In the genomic region with DNA sequence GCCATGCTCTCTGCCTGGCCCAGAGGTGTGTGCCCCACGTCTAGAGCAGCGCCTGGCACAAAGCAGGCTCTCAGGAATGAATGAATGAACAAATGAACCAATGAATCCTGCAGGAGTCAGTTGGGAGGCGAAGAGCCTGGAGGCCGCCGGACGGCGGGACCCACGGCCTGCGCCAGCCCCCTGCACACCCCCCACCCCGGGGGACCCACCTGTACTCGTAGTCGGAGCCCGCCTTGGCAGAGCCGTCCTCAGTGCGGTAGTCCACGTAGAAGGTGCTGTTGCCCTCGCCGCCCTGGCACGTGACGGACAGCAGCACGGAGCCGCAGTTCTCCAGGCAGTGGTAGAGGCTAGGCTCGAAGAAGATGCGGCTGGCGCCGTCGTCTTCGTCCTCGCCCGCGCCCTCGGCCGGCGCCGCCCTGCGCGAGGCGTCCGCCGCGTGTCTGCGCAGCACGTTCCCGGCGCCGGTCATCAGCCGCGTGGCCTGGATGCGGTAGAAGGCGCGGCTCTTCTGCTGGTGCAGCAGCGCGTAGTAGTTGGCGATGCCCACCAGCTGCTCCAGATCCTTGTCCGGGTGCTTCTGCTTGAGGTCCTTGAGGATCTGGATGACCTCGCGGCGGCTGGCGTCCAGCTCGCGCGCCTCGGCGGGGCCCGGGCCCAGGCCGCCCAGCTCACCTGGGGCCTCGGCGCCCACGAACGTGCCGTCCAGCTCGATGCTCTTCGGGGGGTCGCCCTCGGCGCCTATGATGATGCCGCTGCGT, we compare ENCODE assay signal across 1 cellular context.
TF ChIP-seq lines count a peak whose summit lies in the region.

No MANE protein-coding gene starts in this region.

TF ChIP-seq in WTC11, 78 proteins besides CTCF, POLR2A, EP300 and RAD21:
- TF ChIP-seq MLX (CRISPR knock-in tag; IDR thresholded peaks at IDR 0.05) (no peak), ELF4 (CRISPR knock-in tag; IDR thresholded peaks at IDR 0.05; ENCODE audit: low read depth) (no peak), ZNF423 (CRISPR knock-in tag; IDR thresholded peaks at IDR 0.05) (no peak), KAT7 (CRISPR knock-in tag; IDR thresholded peaks at IDR 0.05; ENCODE audit: borderline replicate concordance) (0 out of 2 replicates have a peak, but pooled peaks have one; percentile 17), IRF2 (CRISPR knock-in tag; IDR thresholded peaks at IDR 0.05; ENCODE audit: borderline replicate concordance, low read depth) (no peak), PRRX2 (CRISPR knock-in tag; IDR thresholded peaks at IDR 0.05) (no peak)
- TF ChIP-seq, protein P1, sequence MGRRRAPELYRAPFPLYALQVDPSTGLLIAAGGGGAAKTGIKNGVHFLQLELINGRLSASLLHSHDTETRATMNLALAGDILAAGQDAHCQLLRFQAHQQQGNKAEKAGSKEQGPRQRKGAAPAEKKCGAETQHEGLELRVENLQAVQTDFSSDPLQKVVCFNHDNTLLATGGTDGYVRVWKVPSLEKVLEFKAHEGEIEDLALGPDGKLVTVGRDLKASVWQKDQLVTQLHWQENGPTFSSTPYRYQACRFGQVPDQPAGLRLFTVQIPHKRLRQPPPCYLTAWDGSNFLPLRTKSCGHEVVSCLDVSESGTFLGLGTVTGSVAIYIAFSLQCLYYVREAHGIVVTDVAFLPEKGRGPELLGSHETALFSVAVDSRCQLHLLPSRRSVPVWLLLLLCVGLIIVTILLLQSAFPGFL (CRISPR knock-in tag; IDR thresholded peaks at IDR 0.05; ENCODE audit: borderline replicate concordance) = no peak
- TF ChIP-seq, protein P2, sequence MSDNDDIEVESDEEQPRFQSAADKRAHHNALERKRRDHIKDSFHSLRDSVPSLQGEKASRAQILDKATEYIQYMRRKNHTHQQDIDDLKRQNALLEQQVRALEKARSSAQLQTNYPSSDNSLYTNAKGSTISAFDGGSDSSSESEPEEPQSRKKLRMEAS (CRISPR knock-in tag; IDR thresholded peaks at IDR 0.05) = no peak
